Comparison of ENCODE assay signal across 36 cellular contexts in the genomic region with DNA sequence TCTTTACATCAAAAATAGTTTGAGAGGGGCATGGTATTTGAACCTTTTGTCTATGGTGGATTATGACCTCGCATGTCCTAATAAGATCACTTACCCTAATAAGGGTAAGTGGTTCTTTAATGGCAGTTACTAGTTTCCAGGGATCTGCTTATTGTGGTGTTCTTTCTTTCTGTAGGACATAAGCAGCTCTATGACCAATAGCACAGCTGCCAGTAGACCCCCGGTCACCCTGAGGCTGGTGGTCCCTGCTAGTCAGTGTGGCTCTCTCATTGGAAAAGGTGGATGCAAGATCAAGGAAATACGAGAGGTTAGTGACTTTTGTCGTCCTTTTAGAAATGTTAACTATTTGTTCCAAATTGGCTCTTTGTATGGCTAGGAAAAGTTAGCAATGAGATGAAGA. TPM values are rescaled to one million over a fixed set of nuclear protein-coding genes. Genes with fewer than 3 reads are reported as not detected.
DNase-seq lines count a peak whose midpoint lies in the region; ATAC-seq and TF ChIP-seq lines count a peak whose summit lies in the region.
"Had no signal": no experiment of that assay in that cellular context is flagged by ENCODE, and none has a peak within 500 bp of the region (broad histone marks: within the 10 kb centered on the region; RNA-seq: fewer than 3 reads in every experiment).

No MANE protein-coding gene starts in this region.

- H3K36me3 ChIP-seq in cardiac muscle cell = peaks cover 98% of the 10 kb centered on the region
- H3K36me3 ChIP-seq in endodermal cell (ENCODE audit: control insufficient read depth, insufficient read depth, low read length) = peaks cover 99% of the 10 kb centered on the region
- H3K36me3 ChIP-seq in mucosa of descending colon (ENCODE audit: low read depth) = peaks cover 63% of the 10 kb centered on the region

- 94 to 96% methylated on average over 2 to 4 of the region's 4 CpGs for WGBS in endodermal cell (ENCODE audit: insufficient coverage in 1 of 2, insufficient read length in 1 of 2), 2 experiments

- peaks cover 44% of the 10 kb centered on the region for H3K4me1 Mint-ChIP-seq in WTC11
- peaks cover 64% of the 10 kb centered on the region for H3K4me1 Mint-ChIP-seq in endodermal cell
- peaks cover 25% of the 10 kb centered on the region for H3K4me1 Mint-ChIP-seq in type B pancreatic cell (ENCODE audit: unreplicated experiment)

- H3K27ac ChIP-seq in cardiac muscle cell = peak overlapping the region; percentile 88
- no peak overlapping the region for H3K27ac ChIP-seq in endodermal cell (ENCODE audit: low read depth, low read length)
- H3K27ac ChIP-seq: A549, ascending aorta, pancreas, skin epidermis, testis had no signal

- no peaks in the 10 kb centered on the region for H3K27me3 Mint-ChIP-seq in WTC11 (ENCODE audit: low read depth)
- no peaks in the 10 kb centered on the region for H3K27me3 Mint-ChIP-seq in endodermal cell (ENCODE audit: insufficient read depth)
- no peaks in the 10 kb centered on the region for H3K27me3 Mint-ChIP-seq in type B pancreatic cell
- H3K27me3 Mint-ChIP-seq: activated naive CD8-positive, alpha-beta T cell treated with anti-CD3 and anti-CD28 coated beads, Interleukin-2, amount 10 ng/mL, durations not matched to agents 7 days and 5 days had no signal

- peak overlapping the region; percentile 9; the same call in 1 of the 2 replicates for H3K27ac Mint-ChIP-seq in WTC11
- no peak overlapping the region for H3K27ac Mint-ChIP-seq in endodermal cell
- H3K27ac Mint-ChIP-seq in type B pancreatic cell = peak overlapping the region; percentile 7
- H3K27ac Mint-ChIP-seq: activated naive CD8-positive, alpha-beta T cell treated with anti-CD3 and anti-CD28 coated beads, Interleukin-2, amount 10 ng/mL, durations not matched to agents 7 days and 5 days had no signal

- H3K4me3 ChIP-seq in cardiac muscle cell (no peak overlapping the region), endodermal cell (ENCODE audit: low read length) (no peak overlapping the region), mucosa of descending colon (no peak overlapping the region)
- H3K4me3 ChIP-seq: A549, ascending aorta, esophagus muscularis mucosa, heart right ventricle, pancreas, skin epidermis, testis had no signal

- intact Hi-C loops in left cardiac atrium (cut with DNase I) = no loop called here
- intact Hi-C loops in mucosa of descending colon (cut with DNase I, micrococcal nuclease) = no loop called here

- DNase-seq in cardiac muscle cell (ENCODE audit: low read depth in 1 of 2, low spot score in 1 of 2) (no peak), left cardiac atrium (no peak), WTC11 (ENCODE audit: low spot score) (no peak), endodermal cell (peak; percentile 44), type B pancreatic cell (ENCODE audit: extremely low spot score, unreplicated experiment) (no peak), hippocampal formation (lab: John Stamatoyannopoulos, UW) (no peak), mucosa of descending colon (no peak)
- DNase-seq: activated effector memory CD4-positive, alpha-beta T cell treated with anti-CD3 and anti-CD28 coated beads, Interleukin-2, amount 50 U/mL, for 16 hours; activated naive CD8-positive, alpha-beta T cell treated with anti-CD3 and anti-CD28 coated beads, Interleukin-2, amount 10 ng/mL, durations not matched to agents 7 days and 5 days; Calu3; caudate nucleus; dermis blood vessel endothelial cell; DMS79; foreskin fibroblast; GDM1; heart right ventricle; IMR-90; mammary epithelial cell; NCI-H1092 treated with DMSO at 0.1 percent for 48 hours; NCI-H187; NCI-H446 treated with DMSO at 0.1 percent for 48 hours; pancreas; retina; SK-N-SH; stimulated activated naive CD4-positive, alpha-beta T cell; testis had no signal

- ATAC-seq in left cardiac atrium = no peak
- no peak for ATAC-seq in WTC11
- ATAC-seq in GM19397 (IDR thresholded peaks at IDR 0.05; ENCODE audit: unreplicated experiment) = no peak
- ATAC-seq in mucosa of descending colon = no peak
- ATAC-seq: A549; activated CD4-positive, CD25-positive, alpha-beta regulatory T cell treated with anti-CD3 and anti-CD28 coated beads, Interleukin-2, amount 50 U/mL, for 24 hours; heart right ventricle; pancreas had no signal

- H3K27me3 ChIP-seq in cardiac muscle cell = no peaks in the 10 kb centered on the region
- no peaks in the 10 kb centered on the region for H3K27me3 ChIP-seq in endodermal cell (ENCODE audit: control insufficient read depth, insufficient read depth, low read length, poor library complexity, severe bottlenecking)
- H3K27me3 ChIP-seq: ascending aorta, esophagus muscularis mucosa, heart right ventricle, pancreas, testis had no signal

- POLR2A ChIA-PET in WTC11 (lab: Charles Lee) = interaction anchor here (0.7 to 1.0 kb wide), 2 partner anchors 16 to 64 kb away, joined by 4 read pairs; no protein-coding TSS in a partner anchor

- peaks cover 95% of the 10 kb centered on the region for H3K36me3 Mint-ChIP-seq in WTC11
- H3K36me3 Mint-ChIP-seq in endodermal cell (ENCODE audit: low read depth) = peaks cover 85% of the 10 kb centered on the region
- peaks cover 60% of the 10 kb centered on the region for H3K36me3 Mint-ChIP-seq in type B pancreatic cell

- H3K4me1 ChIP-seq in cardiac muscle cell (ENCODE audit: low read depth) (peaks cover 65% of the 10 kb centered on the region), endodermal cell (ENCODE audit: control insufficient read depth, insufficient read depth, low read length) (peaks cover 12% of the 10 kb centered on the region), mucosa of descending colon (ENCODE audit: low read depth) (peaks cover 5% of the 10 kb centered on the region)

- CTCF ChIA-PET in WTC11 (lab: Charles Lee) = interaction anchor here (0.9 to 1.0 kb wide), 2 partner anchors 18 to 23 kb away, joined by 3 read pairs; no protein-coding TSS in a partner anchor

- TF ChIP-seq CTCF in cardiac muscle cell (IDR thresholded peaks at IDR 0.05; ENCODE audit: low read depth, low read length) = no peak
- no peak for TF ChIP-seq CTCF in WTC11 (IDR thresholded peaks at IDR 0.05)
- no peak for TF ChIP-seq CTCF in endodermal cell (conservative IDR thresholded peaks at IDR 0.05)
- TF ChIP-seq CTCF in type B pancreatic cell (conservative IDR thresholded peaks at IDR 0.05) = no peak
- no peak for TF ChIP-seq CTCF in mucosa of descending colon (IDR thresholded peaks at IDR 0.05)

- H3K4me3 Mint-ChIP-seq in WTC11 (no peak overlapping the region), endodermal cell (no peak overlapping the region), type B pancreatic cell (no peak overlapping the region)
- H3K4me3 Mint-ChIP-seq: activated naive CD8-positive, alpha-beta T cell treated with anti-CD3 and anti-CD28 coated beads, Interleukin-2, amount 10 ng/mL, durations not matched to agents 7 days and 5 days; nephron had no signal

- H3K9me3 ChIP-seq in cardiac muscle cell (ENCODE audit: low read depth) (no peaks in the 10 kb centered on the region), endodermal cell (ENCODE audit: control insufficient read depth, low read length) (no peaks in the 10 kb centered on the region), mucosa of descending colon (no peaks in the 10 kb centered on the region)
- H3K9me3 ChIP-seq: A549, ascending aorta, esophagus muscularis mucosa, heart right ventricle, pancreas, SK-N-SH, testis had no signal

- no peak overlapping the region for H3K9ac ChIP-seq in endodermal cell (ENCODE audit: extremely low read depth, low read length, poor library complexity, severe bottlenecking)
- H3K9ac ChIP-seq: SK-N-SH had no signal

- H3K9me3 Mint-ChIP-seq in WTC11 (no peaks in the 10 kb centered on the region), endodermal cell (no peaks in the 10 kb centered on the region), type B pancreatic cell (no peaks in the 10 kb centered on the region)
- H3K9me3 Mint-ChIP-seq: activated naive CD8-positive, alpha-beta T cell treated with anti-CD3 and anti-CD28 coated beads, Interleukin-2, amount 10 ng/mL, durations not matched to agents 7 days and 5 days; nephron had no signal

RNA-seq across cellular contexts. Expression of a gene that starts 7.2 kb away (rescaled TPM):
- total RNA-seq in cardiac muscle cell (213 and 326 TPM in 2 replicates), left cardiac atrium (100 to 1,000 TPM; 504 to 545 TPM), WTC11 (2021) (981 to 1,004 TPM (median 984 TPM) in 3 replicates), endodermal cell (1,000 to 10,000 TPM; 1,281 to 1,338 TPM), type B pancreatic cell (ENCODE audit: low replicate concordance) (825 and 1,222 TPM in 2 replicates), mucosa of descending colon (100 to 1,000 TPM; 584 to 701 (median 615) TPM)
- polyA plus RNA-seq in cardiac muscle cell = 114 and 146 TPM in 2 replicates
- 1,028 TPM for polyA plus RNA-seq in endodermal cell (2013, experiment 1 of 2)
- 890 TPM for polyA plus RNA-seq in endodermal cell (2013, experiment 2 of 2)

RNA-seq across cellular contexts. Expression of a gene that starts 17.6 kb away (rescaled TPM):
- total RNA-seq in cardiac muscle cell (42.9 and 48.3 TPM in 2 replicates), left cardiac atrium (10 to 100 TPM; 73.5 to 90.2 TPM), WTC11 (2021) (150 to 187 TPM (median 155 TPM) in 3 replicates), endodermal cell (100 to 1,000 TPM; 184 to 209 TPM), type B pancreatic cell (ENCODE audit: low replicate concordance) (88.1 and 142 TPM in 2 replicates), mucosa of descending colon (100 to 1,000 TPM; 283 to 581 (median 528) TPM)
- 169 and 190 TPM in 2 replicates for polyA plus RNA-seq in cardiac muscle cell
- 101 TPM for polyA plus RNA-seq in endodermal cell (2013, experiment 1 of 2)
- polyA plus RNA-seq in endodermal cell (2013, experiment 2 of 2) = 95.7 TPM

RNA-seq across cellular contexts. Expression of a gene that starts 35.4 kb away (rescaled TPM):
- total RNA-seq in cardiac muscle cell (39.8 and 60.0 TPM in 2 replicates), left cardiac atrium (under 1 TPM in 1 of 2 donors, not detected in 1; 0.34 TPM), WTC11 (2021) (not detected in 3 replicates), endodermal cell (10 to 100 TPM; 17.1 to 23.6 TPM), type B pancreatic cell (ENCODE audit: low replicate concordance) (1.6 and 2.4 TPM in 2 replicates), mucosa of descending colon (under 1 TPM in 1 of 3 donors, not detected in 2; 0.16 TPM)
- polyA plus RNA-seq in cardiac muscle cell = 53.4 and 57.3 TPM in 2 replicates
- 2.5 TPM for polyA plus RNA-seq in endodermal cell (2013, experiment 1 of 2)
- polyA plus RNA-seq in endodermal cell (2013, experiment 2 of 2) = 3.4 TPM
- total RNA-seq: activated naive CD8-positive, alpha-beta T cell treated with anti-CD3 and anti-CD28 coated beads, Interleukin-2, amount 10 ng/mL, durations not matched to agents 7 days and 5 days; ascending aorta; Calu3; dermis blood vessel endothelial cell; IMR-90; kidney epithelial cell; mammary epithelial cell; OCI-LY7; T-helper 1 cell treated with Interleukin-12 subunit alpha and Interleukin-12 subunit beta and Interleukin-4 antibody, amounts not matched to agents 30 ng/mL and 1 ng/mL, for 36 hours had no signal
- polyA plus RNA-seq: heart right ventricle, IMR-90, mammary epithelial cell had no signal

RNA-seq across cellular contexts. Expression of a gene that starts 40.2 kb away (rescaled TPM):
- total RNA-seq in cardiac muscle cell (18.5 and 26.1 TPM in 2 replicates), left cardiac atrium (1 to 10 TPM; 9.1 to 9.7 TPM), WTC11 (2021) (23.6 to 27.9 TPM (median 25.1 TPM) in 3 replicates), endodermal cell (1 to 10 TPM; 5.5 to 8.1 TPM), type B pancreatic cell (ENCODE audit: low replicate concordance) (10.6 and 31.6 TPM in 2 replicates), mucosa of descending colon (10 to 100 TPM in 1 of 3 donors, 1 to 10 TPM in 2; 3.2 to 18.8 (median 8.9) TPM)
- 15.1 and 17.6 TPM in 2 replicates for polyA plus RNA-seq in cardiac muscle cell
- 27.5 TPM for polyA plus RNA-seq in endodermal cell (2013, experiment 1 of 2)
- 21.6 TPM for polyA plus RNA-seq in endodermal cell (2013, experiment 2 of 2)

RNA-seq across cellular contexts. Expression of a gene that starts 42.0 kb away (rescaled TPM):
- total RNA-seq in cardiac muscle cell (58.3 and 68.1 TPM in 2 replicates), left cardiac atrium (10 to 100 TPM; 12.5 to 15.3 TPM), WTC11 (2021) (69.0 to 74.0 TPM (median 69.1 TPM) in 3 replicates), endodermal cell (10 to 100 TPM; 48.4 to 60.3 TPM), type B pancreatic cell (ENCODE audit: low replicate concordance) (46.4 and 52.3 TPM in 2 replicates), mucosa of descending colon (10 to 100 TPM; 22.9 to 26.8 (median 25.1) TPM)
- 69.2 and 79.8 TPM in 2 replicates for polyA plus RNA-seq in cardiac muscle cell
- 60.9 TPM for polyA plus RNA-seq in endodermal cell (2013, experiment 1 of 2)
- polyA plus RNA-seq in endodermal cell (2013, experiment 2 of 2) = 51.7 TPM
